In genomic region chr5:156327306-156327705, GRCh38 we compare ENCODE assay signal across 12 cellular contexts. TPM values are rescaled to one million over a fixed set of nuclear protein-coding genes. Genes with fewer than 3 reads are reported as not detected.
DNase-seq lines count a peak whose midpoint lies in the region; ATAC-seq and TF ChIP-seq lines count a peak whose summit lies in the region.
"Had no signal": no experiment of that assay in that cellular context is flagged by ENCODE, and none has a peak within 500 bp of the region (broad histone marks: within the 10 kb centered on the region; RNA-seq: fewer than 3 reads in every experiment).

No MANE protein-coding gene starts in this region.

- H3K27ac ChIP-seq in IMR-90 (ENCODE audit: insufficient read depth, low read length) (peak overlapping the region; percentile 89), mesenchymal stem cell (ENCODE audit: low read length, poor library complexity, severe bottlenecking) (no peak overlapping the region), substantia nigra (ENCODE audit: low read depth, low read length, poor library complexity, severe bottlenecking) (peak overlapping the region; percentile 69)
- H3K27ac ChIP-seq: HL-60 had no signal

- TF ChIP-seq CTCF in IMR-90 (conservative IDR thresholded peaks at IDR 0.05; ENCODE audit: low read depth, low read length) (no peak), epithelial cell of proximal tubule (conservative IDR thresholded peaks at IDR 0.05; ENCODE audit: low read depth, low read length) (no peak), natural killer cell (IDR thresholded peaks at IDR 0.05) (no peak)

- H3K14ac ChIP-seq in IMR-90 (replicated peaks; ENCODE audit: low read depth, low read length) = peak overlapping the region; percentile 95
- H3K14ac ChIP-seq in mesenchymal stem cell (ENCODE audit: low read length in 2 of 2) = no peak overlapping the region

- in situ Hi-C loops in IMR-90 (cut with MboI; ENCODE audit: low sequenced_read_pairs) = loop anchor here (10.0 kb wide), 1 partner anchor 373 kb away; no protein-coding TSS in a partner anchor

- peak overlapping the region; percentile 95 for H3K56ac ChIP-seq in IMR-90 (ENCODE audit: extremely low read depth, insufficient read depth, low read length)

- H2BK5ac ChIP-seq in IMR-90 (ENCODE audit: low read depth, low read length, poor library complexity, severe bottlenecking) (peak overlapping the region; percentile 90), mesenchymal stem cell (ENCODE audit: low read depth, low read length, poor library complexity, severe bottlenecking) (no peak overlapping the region)

- H3K9me3 ChIP-seq in IMR-90 (ENCODE audit: control insufficient read depth, insufficient read depth, low read length) (no peaks in the 10 kb centered on the region), mesenchymal stem cell (ENCODE audit: control insufficient read depth, low read length) (no peaks in the 10 kb centered on the region)

- peak overlapping the region; percentile 48; the same call in 2 of the 3 replicates for H2BK15ac ChIP-seq in IMR-90 (ENCODE audit: low read depth, low read length)
- H2BK15ac ChIP-seq in mesenchymal stem cell (ENCODE audit: low read depth, poor library complexity, severe bottlenecking) = no peak overlapping the region

- no peaks in the 10 kb centered on the region for H3K36me3 Mint-ChIP-seq in natural killer cell

- no peak overlapping the region for H3K4me3 Mint-ChIP-seq in natural killer cell
- H3K4me3 Mint-ChIP-seq: activated B cell treated with CpG ODN at 0.5 μM for 24 hours had no signal

- dilution Hi-C loops in IMR-90 (cut with HindIII; ENCODE audit: low sequenced_read_pairs, unreplicated experiment) = no loop called here

- peaks cover 0 to 5% of the 10 kb centered on the region in 2 donors for H3K9me3 Mint-ChIP-seq in natural killer cell
- H3K9me3 Mint-ChIP-seq: activated B cell treated with CpG ODN at 0.5 μM for 24 hours had no signal

- DNase-seq in IMR-90 (no peak), epithelial cell of proximal tubule (ENCODE audit: low read depth) (no peak), mesenchymal stem cell (no peak), substantia nigra (lab: John Stamatoyannopoulos, UW) (peak in 1 of 49 donors; percentile 64), NCI-H510A treated with DMSO at 0.1 percent for 48 hours (lab: John Stamatoyannopoulos, UW) (no peak), NCI-H1930 (lab: John Stamatoyannopoulos, UW) (no peak), middle frontal gyrus (ENCODE audit: extremely low spot score, low spot score) (no peak), natural killer cell (no peak)
- DNase-seq: activated B cell treated with CpG ODN at 0.5 μM for 24 hours; activated effector memory CD4-positive, alpha-beta T cell treated with Interleukin-2 at 50 U/mL for 16 hours; NCI-H1417 had no signal

- H3K27me3 Mint-ChIP-seq in natural killer cell (ENCODE audit: low read depth in 2 of 2) = peaks cover 0 to 3% of the 10 kb centered on the region in 2 donors
- H3K27me3 Mint-ChIP-seq: activated B cell treated with CpG ODN at 0.5 μM for 24 hours had no signal

- H3K9ac ChIP-seq in IMR-90 (ENCODE audit: low read depth, low read length) (peak overlapping the region; percentile 95), mesenchymal stem cell (ENCODE audit: low read length) (peak overlapping the region; percentile 94)

- H4K20me1 ChIP-seq in IMR-90 (ENCODE audit: insufficient read depth, low read length) = no peaks in the 10 kb centered on the region

- no peaks in the 10 kb centered on the region for H3K27me3 ChIP-seq in IMR-90 (ENCODE audit: control insufficient read depth, insufficient read depth, low read length)
- H3K27me3 ChIP-seq in mesenchymal stem cell (ENCODE audit: control insufficient read depth in 1 of 2, insufficient read depth in 1 of 2, low read length in 2 of 2) = no peaks in the 10 kb centered on the region

- peaks cover 10% of the 10 kb centered on the region for H3K4me1 ChIP-seq in IMR-90 (ENCODE audit: control insufficient read depth, insufficient read depth, low read length)
- peaks cover 3% of the 10 kb centered on the region for H3K4me1 ChIP-seq in mesenchymal stem cell (ENCODE audit: control insufficient read depth, insufficient read depth, low read depth, low read length)

- H2BK20ac ChIP-seq in IMR-90 (ENCODE audit: low read depth, low read length) = peak overlapping the region; percentile 88

- CTCF ChIA-PET in IMR-90 (lab: Yijun Ruan, JAX) = interaction anchor here (0.8 to 1.0 kb wide), 2 partner anchors 28 to 383 kb away, joined by 3 read pairs; no protein-coding TSS in a partner anchor

- intact Hi-C loops in IMR-90 (cut with micrococcal nuclease) = loop anchor here (1.0 to 10.0 kb wide), 7 partner anchors 150 to 603 kb away; no protein-coding TSS in a partner anchor
- intact Hi-C loops in natural killer cell (cut with micrococcal nuclease) = no loop called here

- no peak for TF ChIP-seq RAD21 in IMR-90 (IDR thresholded peaks at IDR 0.05; ENCODE audit: low read length)

- H3K4me1 Mint-ChIP-seq in natural killer cell = no peaks in the 10 kb centered on the region
- H3K4me1 Mint-ChIP-seq: activated B cell treated with CpG ODN at 0.5 μM for 24 hours had no signal

- H2BK120ac ChIP-seq in IMR-90 (ENCODE audit: low read depth, low read length) = peak overlapping the region; percentile 94
- H2BK120ac ChIP-seq in mesenchymal stem cell (ENCODE audit: low read depth, low read length) = no peak overlapping the region

- peak overlapping the region; percentile 95 for H3K18ac ChIP-seq in IMR-90 (ENCODE audit: low read depth, low read length)
- no peak overlapping the region for H3K18ac ChIP-seq in mesenchymal stem cell (ENCODE audit: low read depth in 1 of 2, low read length in 2 of 2)

- peak overlapping the region; percentile 72 for H3K4me3 ChIP-seq in IMR-90 (ENCODE audit: insufficient read depth, low read depth, low read length)
- peak overlapping the region; percentile 43 for H3K4me3 ChIP-seq in epithelial cell of proximal tubule (ENCODE audit: low read depth, low read length)
- H3K4me3 ChIP-seq in mesenchymal stem cell (ENCODE audit: insufficient read depth in 1 of 2, low read depth in 1 of 2, low read length in 2 of 2) = peak overlapping the region in 1 of 2 experiments; percentile 84

- H2AK5ac ChIP-seq in IMR-90 (ENCODE audit: low read depth, low read length) (0 out of 2 replicates have a peak overlapping the region, but pooled peaks have one; percentile 12), mesenchymal stem cell (ENCODE audit: low read length, severe bottlenecking) (no peak overlapping the region)

- peaks cover 10% of the 10 kb centered on the region for H3K36me3 ChIP-seq in IMR-90 (ENCODE audit: control insufficient read depth, insufficient read depth, low read length)
- peaks cover 0 to 4% of the 10 kb centered on the region in 2 experiments for H3K36me3 ChIP-seq in mesenchymal stem cell (ENCODE audit: control insufficient read depth in 1 of 2, insufficient read depth in 2 of 2, low read depth in 1 of 2, low read length in 2 of 2)

- TF ChIP-seq POLR2A in IMR-90 (IDR thresholded peaks at IDR 0.05; ENCODE audit: low read depth, low read length) = no peak

- H2AK9ac ChIP-seq in IMR-90 (replicated peaks; ENCODE audit: low read depth, low read length, poor library complexity) = peak overlapping the region; percentile 79

- POLR2A ChIA-PET in IMR-90 (lab: Charles Lee; ENCODE audit: unreplicated experiment) = interaction anchor here (0.6 to 0.7 kb wide), 2 partner anchors 180 to 198 kb away, joined by 3 read pairs; no protein-coding TSS in a partner anchor

- H3K23ac ChIP-seq in IMR-90 (ENCODE audit: low read depth, low read length) = peak overlapping the region; percentile 98
- no peak overlapping the region for H3K23ac ChIP-seq in mesenchymal stem cell (ENCODE audit: low read length in 2 of 2)

- peak overlapping the region; percentile 88 for H4K91ac ChIP-seq in IMR-90 (ENCODE audit: insufficient read depth, low read depth, low read length)
- H4K91ac ChIP-seq in mesenchymal stem cell (ENCODE audit: low read length) = no peak overlapping the region

- peak overlapping the region; percentile 86 for H4K5ac ChIP-seq in IMR-90 (ENCODE audit: low read depth, low read length)

- peaks cover 7% of the 10 kb centered on the region for H3K9me1 ChIP-seq in IMR-90 (ENCODE audit: insufficient read depth, low read length)

- H3K79me1 ChIP-seq in IMR-90 (ENCODE audit: low read depth in 1 of 2, low read length in 2 of 2) = peaks cover 0 to 14% of the 10 kb centered on the region in 2 experiments; a peak in 3 of 4 replicates
- no peaks in the 10 kb centered on the region for H3K79me1 ChIP-seq in mesenchymal stem cell (replicated peaks; ENCODE audit: low read length, poor library complexity, severe bottlenecking)

- BruUV-seq in IMR-90 (replicated peaks; lab: Mats Ljungman, UMichigan) = TSS peak; percentile 72

- H3K4ac ChIP-seq in IMR-90 (ENCODE audit: low read depth, low read length) = peak overlapping the region; percentile 94
- H3K4ac ChIP-seq in mesenchymal stem cell (ENCODE audit: low read depth in 1 of 2, low read length in 2 of 2) = no peak overlapping the region

- H3K27ac Mint-ChIP-seq in natural killer cell = no peak overlapping the region
- H3K27ac Mint-ChIP-seq: activated B cell treated with CpG ODN at 0.5 μM for 24 hours had no signal

- peak overlapping the region; percentile 93 for H2AFZ ChIP-seq in IMR-90 (replicated peaks; ENCODE audit: low read length, poor library complexity)
- no peak overlapping the region for H2AFZ ChIP-seq in mesenchymal stem cell (ENCODE audit: low read depth, low read length)

- no CpG with 5 or more reads among the region's 6 CpGs for WGBS in IMR-90 (ENCODE audit: extremely low coverage in 2 of 2, insufficient read length in 1 of 2), 2 experiments
- 64% methylated on average over 6 of the region's 6 CpGs for WGBS in mesenchymal stem cell

- no peak overlapping the region for H2BK12ac ChIP-seq in mesenchymal stem cell (ENCODE audit: low read length in 2 of 2)

- H4K8ac ChIP-seq in IMR-90 (ENCODE audit: low read depth in 2 of 2, low read length in 2 of 2) (peak overlapping the region; percentile 65 to 89), mesenchymal stem cell (ENCODE audit: low read length) (no peak overlapping the region)

- ATAC-seq in IMR-90 (ENCODE audit: low read depth) (peak; percentile 25), natural killer cell (no peak)

- H3K4me2 ChIP-seq in IMR-90 (ENCODE audit: low read depth, low read length) (peak overlapping the region; percentile 88), mesenchymal stem cell (ENCODE audit: low read length, poor library complexity, severe bottlenecking) (peak overlapping the region; percentile 10)

TF ChIP-seq in IMR-90, 13 proteins besides CTCF, POLR2A, EP300 and RAD21 (continues in another document):
- TF ChIP-seq MAFK (IDR thresholded peaks at IDR 0.05; ENCODE audit: low read depth, low read length) (no peak), CHD1 (IDR thresholded peaks at IDR 0.05; ENCODE audit: low read depth, low read length) (no peak), FOS (IDR thresholded peaks at IDR 0.05; ENCODE audit: low read depth, low read length) (no peak)

RNA-seq across cellular contexts. Expression of gene SGCD, which starts 0.3 kb away (rescaled TPM):
- total RNA-seq in IMR-90 (2012; rRNA removed) = 10.6 TPM in 2 replicates
- polyA plus RNA-seq in IMR-90 (2012; rRNA removed) = 4.7 and 5.8 TPM in 2 replicates
- polyA plus RNA-seq in IMR-90 (2012; cell fraction: cytosol; rRNA removed) = 2.6 and 2.9 TPM in 2 replicates
- 1.2 and 6.8 TPM in 2 replicates for polyA plus RNA-seq in IMR-90 (2012; cell fraction: nucleus; rRNA removed; ENCODE audit: low replicate concordance)
- total RNA-seq in epithelial cell of proximal tubule = 0.06 TPM in 1 of 2 replicates, not detected in the other
- 0.51 TPM for polyA plus RNA-seq in mesenchymal stem cell (2013, experiment 1 of 2)
- 0.63 TPM for polyA plus RNA-seq in mesenchymal stem cell (2013, experiment 2 of 2)
- 1 to 10 TPM in 2 of 3 donors, under 1 TPM in 1; 0.32 to 2.0 (median 1.4) TPM for total RNA-seq in natural killer cell
- total RNA-seq: activated B cell treated with CpG ODN at 0.5 μM for 24 hours had no signal
